In the genomic region with DNA sequence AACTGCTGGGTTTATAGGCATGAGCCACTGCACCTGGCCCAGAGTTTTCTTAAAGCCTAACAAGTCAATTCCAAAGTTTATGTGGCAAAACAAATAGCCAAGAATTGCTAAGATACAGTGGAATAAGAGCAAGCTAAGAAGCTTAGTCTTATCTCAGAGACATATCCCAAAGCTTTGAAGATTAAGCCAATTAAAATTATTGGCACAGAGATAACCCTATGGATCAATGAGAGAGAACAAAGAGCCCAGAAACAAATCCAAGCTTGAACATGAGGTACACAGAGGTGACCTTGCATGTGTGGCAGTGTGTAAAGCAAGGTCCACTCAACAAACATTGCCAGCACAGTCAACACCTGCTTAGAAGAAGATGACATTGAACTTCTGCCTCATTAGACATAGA, we compare ENCODE assay signal across 1 cellular context.
A peak's percentile ranks its signal among the peaks of the same experiment; 100 is the strongest.
TF ChIP-seq lines count a peak whose summit lies in the region.

No MANE protein-coding gene starts in this region.

TF ChIP-seq in HepG2, 621 proteins besides CTCF, POLR2A, EP300 and RAD21:
- TF ChIP-seq ZNF224 (CRISPR knock-in tag; IDR thresholded peaks at IDR 0.05): no peak
- no peak for TF ChIP-seq ATF7 (IDR thresholded peaks at IDR 0.05)
- TF ChIP-seq ATF7 (CRISPR knock-in tag; IDR thresholded peaks at IDR 0.05): no peak
- peak; percentile 67; the same call in 1 of the 2 replicates for TF ChIP-seq ONECUT2 (CRISPR knock-in tag; IDR thresholded peaks at IDR 0.05)
- 0 out of 2 replicates have a peak, but pooled peaks have one; percentile 31 for TF ChIP-seq PITX1 (CRISPR knock-in tag; IDR thresholded peaks at IDR 0.05)
- no peak for TF ChIP-seq ZNF550 (CRISPR knock-in tag; IDR thresholded peaks at IDR 0.05; ENCODE audit: borderline replicate concordance)
- no peak for TF ChIP-seq ZNF468 (CRISPR knock-in tag; IDR thresholded peaks at IDR 0.05)
- TF ChIP-seq MIXL1 (CRISPR knock-in tag; IDR thresholded peaks at IDR 0.05): 0 out of 2 replicates have a peak, but pooled peaks have one; percentile 17
- TF ChIP-seq TCF7 (IDR thresholded peaks at IDR 0.05; ENCODE audit: low read depth): peak; percentile 44; the same call in 1 of the 2 replicates
